1 cellular context compared by ENCODE assay signal in the genomic region with DNA sequence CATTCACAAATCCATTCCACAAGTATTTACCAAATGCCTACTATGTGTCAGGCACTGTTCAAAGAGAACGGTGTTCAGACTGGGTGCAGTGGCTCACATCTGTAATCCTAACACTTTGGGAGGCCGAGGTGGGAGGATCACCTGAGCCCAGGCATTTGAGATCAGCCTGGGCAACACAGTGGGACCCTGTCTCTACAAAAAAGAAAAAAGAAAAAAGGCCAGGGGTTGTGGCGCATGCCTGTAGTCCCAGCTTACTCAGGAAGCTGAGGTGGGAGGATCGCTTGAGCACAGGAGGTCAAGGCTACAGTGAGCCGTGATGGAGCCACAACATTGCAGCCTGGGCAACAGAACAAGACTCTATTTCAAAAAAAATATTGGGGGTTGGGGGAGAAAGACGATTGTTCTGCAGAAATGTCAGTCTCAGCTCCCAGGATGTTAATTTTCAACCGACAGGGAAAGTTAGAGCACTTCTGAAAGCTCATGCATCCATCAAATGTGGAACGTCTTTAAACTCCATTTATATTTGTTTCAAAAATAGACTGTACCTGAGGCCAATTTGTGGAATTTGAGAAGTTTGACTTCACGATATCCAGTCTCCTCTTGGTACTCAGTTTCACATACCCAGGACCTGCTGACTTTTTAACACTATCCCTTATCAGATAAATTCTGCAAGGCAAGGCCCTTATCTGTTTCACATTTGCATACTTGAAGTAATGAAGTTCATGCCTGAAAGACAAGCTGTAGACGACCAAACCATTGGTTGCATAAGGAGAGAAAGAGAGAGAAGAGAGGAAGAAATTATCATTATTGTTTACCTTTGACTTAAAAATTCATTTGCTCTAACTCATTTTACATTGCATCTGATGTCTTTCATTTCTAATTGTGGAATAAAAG.
TF ChIP-seq lines count a peak whose summit lies in the region.

No MANE protein-coding gene starts in this region.

TF ChIP-seq in A549, 52 proteins besides CTCF, POLR2A, EP300 and RAD21 (continued from another document):
- no peak for TF ChIP-seq HDAC2 (IDR thresholded peaks at IDR 0.05)
- TF ChIP-seq HEYL (CRISPR knock-in tag; IDR thresholded peaks at IDR 0.05), result no peak
- no peak for TF ChIP-seq POLR2AphosphoS2 (conservative IDR thresholded peaks at IDR 0.05; ENCODE audit: low read length)
- TF ChIP-seq SMC3 (IDR thresholded peaks at IDR 0.05), result no peak
- TF ChIP-seq CBX8 (IDR thresholded peaks at IDR 0.05), result no peak
- TF ChIP-seq BHLHE40 (IDR thresholded peaks at IDR 0.05; ENCODE audit: low read depth, low read length), result no peak
- no peak for TF ChIP-seq FOSL2 (IDR thresholded peaks at IDR 0.05)
- TF ChIP-seq FOSL2 (CRISPR knock-in tag; IDR thresholded peaks at IDR 0.05), result no peak
- TF ChIP-seq ZNF302 (CRISPR knock-in tag; IDR thresholded peaks at IDR 0.05), result no peak
- TF ChIP-seq NPAS2 (CRISPR knock-in tag; IDR thresholded peaks at IDR 0.05; ENCODE audit: borderline replicate concordance), result no peak
- no peak for TF ChIP-seq GATA3 (IDR thresholded peaks at IDR 0.05; ENCODE audit: borderline replicate concordance)
- no peak for TF ChIP-seq EHF (CRISPR knock-in tag; IDR thresholded peaks at IDR 0.05)
- no peak for TF ChIP-seq MAZ (IDR thresholded peaks at IDR 0.05; ENCODE audit: borderline replicate concordance, low read depth, low read length)
- TF ChIP-seq FOSB (CRISPR knock-in tag; IDR thresholded peaks at IDR 0.05), result no peak
